In genomic region chr17:63835167-63835720, GRCh38 we compare ENCODE assay signal across 11 cellular contexts. TPM values are rescaled to one million over a fixed set of nuclear protein-coding genes. Genes with fewer than 3 reads are reported as not detected.
DNase-seq lines count a peak whose midpoint lies in the region; ATAC-seq and TF ChIP-seq lines count a peak whose summit lies in the region.
"Had no signal": no experiment of that assay in that cellular context is flagged by ENCODE, and none has a peak within 500 bp of the region (broad histone marks: within the 10 kb centered on the region; RNA-seq: fewer than 3 reads in every experiment).

No MANE protein-coding gene starts in this region.

- no peak overlapping the region for H3K9ac ChIP-seq in endodermal cell (ENCODE audit: extremely low read depth, low read length, poor library complexity, severe bottlenecking)

- no peak overlapping the region for H3K4me3 Mint-ChIP-seq in activated T-cell treated with anti-CD3 and anti-CD28 coated beads, Interleukin-2, amount 50 U/mL, for 72 hours
- H3K4me3 Mint-ChIP-seq in endodermal cell: no peak overlapping the region
- H3K4me3 Mint-ChIP-seq in stimulated activated naive B cell treated with anti-CD40 and anti-IgM and Interleukin-4, amounts not matched to agents 10 μg/mL and 1 μg/mL and 100 μg/mL, for 72 hours: peak overlapping the region in 1 of 2 donors; percentile 57

- H2AFZ ChIP-seq in PC-9: no peak overlapping the region

- no peaks in the 10 kb centered on the region for H3K9me3 ChIP-seq in PC-9 (ENCODE audit: insufficient read depth, low read depth)
- H3K9me3 ChIP-seq in endodermal cell (ENCODE audit: control insufficient read depth, low read length): no peaks in the 10 kb centered on the region
- H3K9me3 ChIP-seq in heart right ventricle: no peaks in the 10 kb centered on the region

- H3K79me2 ChIP-seq in PC-9 (ENCODE audit: low read depth): peaks cover 40% of the 10 kb centered on the region

- H3K4me3 ChIP-seq in PC-9 (no peak overlapping the region), endodermal cell (ENCODE audit: low read length) (no peak overlapping the region), heart right ventricle (no peak overlapping the region)

- 38 to 85% methylated on average over 1 to 9 of the region's 9 CpGs for WGBS in endodermal cell (ENCODE audit: insufficient coverage in 1 of 2, insufficient read length in 1 of 2), 2 experiments
- WGBS in heart right ventricle, 2 donors: 85 to 87% methylated on average over 9 of the region's 9 CpGs

- H3K27ac Mint-ChIP-seq in activated T-cell treated with anti-CD3 and anti-CD28 coated beads, Interleukin-2, amount 50 U/mL, for 72 hours: peak overlapping the region; percentile 94
- peak overlapping the region; percentile 79 for H3K27ac Mint-ChIP-seq in endodermal cell
- peak overlapping the region; percentile 88 for H3K27ac Mint-ChIP-seq in stimulated activated naive B cell treated with anti-CD40 and anti-IgM and Interleukin-4, amounts not matched to agents 10 μg/mL and 1 μg/mL and 100 μg/mL, for 72 hours

- H3K27ac ChIP-seq in PC-9: no peak overlapping the region
- H3K27ac ChIP-seq in endodermal cell (ENCODE audit: low read depth, low read length): no peak overlapping the region
- H3K27ac ChIP-seq in heart right ventricle: peak overlapping the region in 1 of 10 donors; percentile 18

- no peak for DNase-seq in activated T-cell treated with anti-CD3 and anti-CD28 coated beads, Interleukin-2, amount 50 U/mL, for 72 hours
- DNase-seq in activated T-cell treated with anti-CD3 and anti-CD28 coated beads for 4 hours (no peak), PC-9 (no peak), endodermal cell (no peak), putamen (ENCODE audit: low spot score) (no peak), heart right ventricle (no peak)
- no peak for DNase-seq in stimulated activated naive B cell treated with anti-CD40 and anti-IgM and Interleukin-4, amounts not matched to agents 10 μg/mL and 1 μg/mL and 100 μg/mL, for 72 hours

- CTCF ChIA-PET in PC-9 (lab: Charles Lee): no interaction called here

- H3K27me3 Mint-ChIP-seq in activated T-cell treated with anti-CD3 and anti-CD28 coated beads, Interleukin-2, amount 50 U/mL, for 72 hours (ENCODE audit: low read depth): no peaks in the 10 kb centered on the region
- no peaks in the 10 kb centered on the region for H3K27me3 Mint-ChIP-seq in endodermal cell (ENCODE audit: insufficient read depth)
- no peaks in the 10 kb centered on the region for H3K27me3 Mint-ChIP-seq in stimulated activated naive B cell treated with anti-CD40 and anti-IgM and Interleukin-4, amounts not matched to agents 10 μg/mL and 1 μg/mL and 100 μg/mL, for 72 hours

- intact Hi-C loops in PC-9 (cut with micrococcal nuclease; ENCODE audit: unreplicated experiment): no loop called here
- intact Hi-C loops in heart right ventricle (cut with DNase I): loop anchor here in 1 of 10 donors (10.0 kb wide), 1 partner anchor 140 kb away; no protein-coding TSS in a partner anchor

- ATAC-seq in activated T-cell treated with anti-CD3 and anti-CD28 coated beads, Interleukin-2, amount 50 U/mL, for 72 hours (replicated peaks in 1 of 2): no peak
- ATAC-seq in stimulated activated naive B cell treated with anti-CD40 and anti-IgM and Interleukin-4, amounts not matched to agents 10 μg/mL and 1 μg/mL and 100 μg/mL, for 72 hours (replicated peaks): no peak
- ATAC-seq in HG03342 (IDR thresholded peaks at IDR 0.05; ENCODE audit: unreplicated experiment): no peak
- ATAC-seq in heart right ventricle: no peak

- H3K9me3 Mint-ChIP-seq in activated T-cell treated with anti-CD3 and anti-CD28 coated beads, Interleukin-2, amount 50 U/mL, for 72 hours: no peaks in the 10 kb centered on the region
- H3K9me3 Mint-ChIP-seq in endodermal cell: no peaks in the 10 kb centered on the region
- no peaks in the 10 kb centered on the region for H3K9me3 Mint-ChIP-seq in stimulated activated naive B cell treated with anti-CD40 and anti-IgM and Interleukin-4, amounts not matched to agents 10 μg/mL and 1 μg/mL and 100 μg/mL, for 72 hours

- no peak overlapping the region for H3K4me2 ChIP-seq in PC-9

- H3K4me1 ChIP-seq in PC-9 (replicated peaks; ENCODE audit: insufficient read depth): peaks cover 26% of the 10 kb centered on the region
- no peaks in the 10 kb centered on the region for H3K4me1 ChIP-seq in endodermal cell (ENCODE audit: control insufficient read depth, insufficient read depth, low read length)
- H3K4me1 ChIP-seq in heart right ventricle: peaks cover 23 to 46% (median 30%) of the 10 kb centered on the region in 9 donors

- no TSS peak for BruUV-seq in PC-9 (replicated peaks; lab: Mats Ljungman, UMichigan)

- H3K36me3 ChIP-seq in PC-9 (ENCODE audit: low read depth): 0 out of 2 replicates have a peak, but pooled peaks cover 13% of the 10 kb centered on the region
- H3K36me3 ChIP-seq in endodermal cell (ENCODE audit: control insufficient read depth, insufficient read depth, low read length): peaks cover 50% of the 10 kb centered on the region
- H3K36me3 ChIP-seq in heart right ventricle: peaks cover 0 to 76% (median 50%) of the 10 kb centered on the region in 9 donors

- H3K4me1 Mint-ChIP-seq in activated T-cell treated with anti-CD3 and anti-CD28 coated beads, Interleukin-2, amount 50 U/mL, for 72 hours (ENCODE audit: low read depth): peaks cover 53% of the 10 kb centered on the region
- peaks cover 2% of the 10 kb centered on the region for H3K4me1 Mint-ChIP-seq in endodermal cell
- peaks cover 27 to 63% of the 10 kb centered on the region in 2 donors for H3K4me1 Mint-ChIP-seq in stimulated activated naive B cell treated with anti-CD40 and anti-IgM and Interleukin-4, amounts not matched to agents 10 μg/mL and 1 μg/mL and 100 μg/mL, for 72 hours

- H4K20me1 ChIP-seq in PC-9 (ENCODE audit: insufficient read depth): peaks cover 12% of the 10 kb centered on the region

- POLR2A ChIA-PET in PC-9 (lab: Charles Lee; ENCODE audit: unreplicated experiment): no interaction called here

- peaks cover 4 to 23% of the 10 kb centered on the region in 2 donors for H3K36me3 Mint-ChIP-seq in activated T-cell treated with anti-CD3 and anti-CD28 coated beads, Interleukin-2, amount 50 U/mL, for 72 hours (ENCODE audit: insufficient read depth in 2 of 2)
- H3K36me3 Mint-ChIP-seq in endodermal cell (ENCODE audit: low read depth): peaks cover 60% of the 10 kb centered on the region
- H3K36me3 Mint-ChIP-seq in stimulated activated naive B cell treated with anti-CD40 and anti-IgM and Interleukin-4, amounts not matched to agents 10 μg/mL and 1 μg/mL and 100 μg/mL, for 72 hours: peaks cover 45 to 56% of the 10 kb centered on the region in 2 donors

- peaks cover 47% of the 10 kb centered on the region for H3F3A ChIP-seq in PC-9 (ENCODE audit: insufficient read depth, low read depth)

- peak; percentile 24; the same call in 1 of the 2 replicates for TF ChIP-seq CTCF in PC-9 (conservative IDR thresholded peaks at IDR 0.05)
- no peak for TF ChIP-seq CTCF in endodermal cell (conservative IDR thresholded peaks at IDR 0.05)
- TF ChIP-seq CTCF in heart right ventricle (IDR thresholded peaks at IDR 0.05): no peak

- H3K9me2 ChIP-seq in PC-9 (ENCODE audit: insufficient read depth): no peaks in the 10 kb centered on the region

- H3K27me3 ChIP-seq in PC-9 (ENCODE audit: insufficient read depth, low read depth) (no peaks in the 10 kb centered on the region), endodermal cell (ENCODE audit: control insufficient read depth, insufficient read depth, low read length, poor library complexity, severe bottlenecking) (no peaks in the 10 kb centered on the region), heart right ventricle (no peaks in the 10 kb centered on the region)

RNA-seq across cellular contexts. Expression of gene SMARCD2, which starts 7.2 kb away (rescaled TPM):
- 100 to 1,000 TPM; 103 to 121 TPM for total RNA-seq in activated T-cell treated with anti-CD3 and anti-CD28 coated beads, Interleukin-2, amount 50 U/mL, for 72 hours
- 73.6 and 98.7 TPM in 2 replicates for total RNA-seq in PC-9 (2021)
- total RNA-seq in endodermal cell: 10 to 100 TPM; 68.8 to 82.1 TPM
- polyA plus RNA-seq in endodermal cell (2013, experiment 1 of 2): 43.3 TPM
- polyA plus RNA-seq in endodermal cell (2013, experiment 2 of 2): 43.8 TPM
- total RNA-seq in heart right ventricle: 10 to 100 TPM; 11.6 to 35.7 (median 17.3) TPM
- polyA plus RNA-seq in heart right ventricle: 10 to 100 TPM; 23.6 to 31.3 TPM

RNA-seq across cellular contexts. Expression of gene FTSJ3, which starts 7.8 kb away (rescaled TPM):
- total RNA-seq in activated T-cell treated with anti-CD3 and anti-CD28 coated beads, Interleukin-2, amount 50 U/mL, for 72 hours: 10 to 100 TPM; 36.0 to 42.3 TPM
- total RNA-seq in PC-9 (2021) (36.9 and 44.0 TPM in 2 replicates), endodermal cell (10 to 100 TPM; 58.5 to 72.3 TPM), heart right ventricle (10 to 100 TPM; 17.5 to 43.0 (median 28.4) TPM)
- 34.3 TPM for polyA plus RNA-seq in endodermal cell (2013, experiment 1 of 2)
- polyA plus RNA-seq in endodermal cell (2013, experiment 2 of 2): 28.1 TPM
- 10 to 100 TPM; 14.0 to 29.9 TPM for polyA plus RNA-seq in heart right ventricle

RNA-seq across cellular contexts. Expression of gene PSMC5, which starts 8.0 kb away (rescaled TPM):
- total RNA-seq in activated T-cell treated with anti-CD3 and anti-CD28 coated beads, Interleukin-2, amount 50 U/mL, for 72 hours: 100 to 1,000 TPM; 144 to 161 TPM
- 128 and 150 TPM in 2 replicates for total RNA-seq in PC-9 (2021)
- total RNA-seq in endodermal cell: 100 to 1,000 TPM; 137 TPM
- polyA plus RNA-seq in endodermal cell (2013, experiment 1 of 2): 119 TPM
- polyA plus RNA-seq in endodermal cell (2013, experiment 2 of 2): 111 TPM
- total RNA-seq in heart right ventricle: 100 to 1,000 TPM in 9 of 10 donors, 10 to 100 TPM in 1; 92.9 to 153 (median 119) TPM
- 100 to 1,000 TPM; 161 to 228 TPM for polyA plus RNA-seq in heart right ventricle

RNA-seq across cellular contexts. Expression of gene CSH2, which starts 38.2 kb away (rescaled TPM):
- total RNA-seq in activated T-cell treated with anti-CD3 and anti-CD28 coated beads, Interleukin-2, amount 50 U/mL, for 72 hours: not detected
- total RNA-seq in PC-9 (2021): not detected in 2 replicates
- under 1 TPM in 1 of 2 donors, not detected in 1; 0.57 TPM for total RNA-seq in endodermal cell
- not detected for polyA plus RNA-seq in endodermal cell (2013, experiment 1 of 2)
- polyA plus RNA-seq in endodermal cell (2013, experiment 2 of 2): not detected
- total RNA-seq in heart right ventricle: not detected
- polyA plus RNA-seq in heart right ventricle: not detected
- total RNA-seq: esophagus mucosa, liver had no signal
- polyA plus RNA-seq: AG04450, liver had no signal

RNA-seq across cellular contexts. Expression of gene GH2, which starts 46.5 kb away (rescaled TPM):
- not detected for total RNA-seq in activated T-cell treated with anti-CD3 and anti-CD28 coated beads, Interleukin-2, amount 50 U/mL, for 72 hours
- not detected in 2 replicates for total RNA-seq in PC-9 (2021)
- under 1 TPM; 0.42 to 0.49 TPM for total RNA-seq in endodermal cell
- polyA plus RNA-seq in endodermal cell (2013, experiment 1 of 2): not detected
- not detected for polyA plus RNA-seq in endodermal cell (2013, experiment 2 of 2)
- total RNA-seq in heart right ventricle: not detected
- polyA plus RNA-seq in heart right ventricle: not detected
- total RNA-seq: esophagus mucosa, liver had no signal
- polyA plus RNA-seq: AG04450, liver had no signal
